In the genomic region with DNA sequence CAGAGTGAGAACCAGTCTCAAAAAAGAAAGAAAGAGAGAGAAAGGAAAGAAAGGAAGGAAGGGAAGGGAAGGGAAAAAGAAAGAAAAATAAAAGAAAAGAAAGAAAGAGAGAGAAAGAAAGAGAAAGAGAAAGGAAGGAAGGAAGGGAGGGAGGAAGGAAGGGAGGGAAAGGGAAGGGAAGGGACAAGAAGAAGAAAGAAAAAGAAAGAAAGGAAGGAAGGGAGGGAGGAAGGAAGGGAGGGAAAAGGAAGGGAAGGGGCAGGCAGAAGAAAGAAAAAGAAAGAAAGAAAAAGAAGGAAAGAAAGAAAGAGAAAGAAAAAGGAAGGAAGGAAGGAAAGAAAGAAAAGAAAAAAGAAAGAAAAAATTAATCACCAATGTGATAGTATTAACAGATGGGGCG, we compare ENCODE assay signal across 30 cellular contexts. TPM values are rescaled to one million over a fixed set of nuclear protein-coding genes. Genes with fewer than 3 reads are reported as not detected.
"Had no signal": no experiment of that assay in that cellular context is flagged by ENCODE, and none has a peak within 500 bp of the region (broad histone marks: within the 10 kb centered on the region; RNA-seq: fewer than 3 reads in every experiment).

No MANE protein-coding gene starts in this region.

- H3K27me3 ChIP-seq: colonic mucosa, gastrocnemius medialis had no signal

- H3K27ac ChIP-seq: colonic mucosa, epithelial cell of prostate, esophagus squamous epithelium, gastrocnemius medialis, heart right ventricle, left lung, lower lobe of right lung had no signal

- H3K4me3 ChIP-seq: colonic mucosa, esophagus squamous epithelium, gastrocnemius medialis, heart right ventricle, left lung, lower lobe of right lung, mucosa of descending colon had no signal

- DNase-seq: colonic mucosa; cortex of kidney; effector CD8-positive, alpha-beta T cell; effector memory CD8-positive, alpha-beta T cell; endodermal cell; erythroblast; esophagus squamous epithelium; foreskin fibroblast; foreskin melanocyte; gastrocnemius medialis; glutamatergic neuron; head of caudate nucleus; heart right ventricle; hippocampal formation; left cardiac atrium; left lung; left ventricle myocardium superior; lower lobe of right lung; mesenchymal stem cell; mucosa of descending colon had no signal

- H3K36me3 ChIP-seq: colonic mucosa, esophagus squamous epithelium, gastrocnemius medialis, heart right ventricle, left lung, lower lobe of right lung had no signal

- ATAC-seq: effector memory CD8-positive, alpha-beta T cell; esophagus mucosa; gastrocnemius medialis; heart right ventricle; left cardiac atrium; left lung; left ventricle myocardium superior; lower lobe of right lung; mucosa of descending colon had no signal

- FAIRE-seq: endometrium, islet of Langerhans, keratinocyte had no signal

- H3K4me1 ChIP-seq: colonic mucosa, esophagus squamous epithelium, gastrocnemius medialis, heart right ventricle, left lung, lower lobe of right lung had no signal

- H3K9me3 ChIP-seq: colonic mucosa, gastrocnemius medialis, mucosa of descending colon had no signal

RNA-seq across cellular contexts. Expression of a gene that starts 15.7 kb away (rescaled TPM):
- total RNA-seq: chondrocyte, dermis microvascular lymphatic vessel endothelial cell, esophagus mucosa, kidney epithelial cell, left cardiac atrium, left ventricle myocardium superior, lower leg skin, lung microvascular endothelial cell had no signal
